ENCODE assay signal across 9 cellular contexts in the genomic region with DNA sequence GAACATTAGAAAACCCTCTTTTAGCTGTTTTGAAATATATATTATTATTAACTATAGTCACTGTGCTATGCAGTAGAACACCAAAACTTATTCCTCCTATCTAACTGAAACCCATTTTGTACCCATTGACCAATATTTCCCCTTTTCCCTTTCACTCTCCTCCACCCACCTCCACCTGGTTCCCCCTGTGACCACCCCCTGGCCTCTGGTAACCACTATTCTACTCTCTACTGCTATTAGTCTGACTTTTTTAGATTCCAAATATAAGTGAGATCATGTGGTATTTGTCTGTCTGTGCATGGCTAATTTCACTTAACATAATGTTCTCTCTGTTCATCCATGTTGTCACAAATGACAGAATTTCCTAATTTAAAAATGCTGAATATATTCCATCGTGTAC.
"Had no signal": no experiment of that assay in that cellular context is flagged by ENCODE, and none has a peak within 500 bp of the region (broad histone marks: within the 10 kb centered on the region; RNA-seq: fewer than 3 reads in every experiment).

No MANE protein-coding gene starts in this region.

- ATAC-seq: GM23338, HepG2, K562 had no signal

- DNase-seq: H9, HCEC 1CT, IMR-90, KG1 had no signal

- H2AFZ ChIP-seq: GM23338 had no signal

- H3K27ac Mint-ChIP-seq: GM23338, H9 had no signal

- H3K4me3 ChIP-seq: GM23338, K562 had no signal

- H3K4me3 Mint-ChIP-seq: GM23338, H9 had no signal

- H3K4me2 ChIP-seq: GM23338 had no signal

- FAIRE-seq: H1, HepG2, K562 had no signal

- H3K4me1 Mint-ChIP-seq: GM23338, H9 had no signal

- H3K27ac ChIP-seq: HL-60 had no signal
